9 cellular contexts compared by ENCODE assay signal in genomic region chr11:132072044-132072879, GRCh38.
DNase-seq lines count a peak whose midpoint lies in the region; ATAC-seq and TF ChIP-seq lines count a peak whose summit lies in the region.
"Had no signal": no experiment of that assay in that cellular context is flagged by ENCODE, and none has a peak within 500 bp of the region (broad histone marks: within the 10 kb centered on the region; RNA-seq: fewer than 3 reads in every experiment).

No MANE protein-coding gene starts in this region.

- CTCF ChIA-PET in WTC11 (lab: Charles Lee) (no interaction called here), T-cell (lab: Charles Lee) (no interaction called here)

- TF ChIP-seq CTCF in WTC11 (IDR thresholded peaks at IDR 0.05) (no peak), heart left ventricle (IDR thresholded peaks at IDR 0.05) (no peak)

- intact Hi-C loops in heart left ventricle (cut with DNase I): no loop called here

- H3K4me1 Mint-ChIP-seq in WTC11 (peaks cover 17% of the 10 kb centered on the region), T-cell (no peaks in the 10 kb centered on the region)

- DNase-seq in WTC11 (ENCODE audit: low spot score) (no peak), heart left ventricle (no peak), smooth muscle cell of the brain vasculature (ENCODE audit: low read depth, low spot score) (peak; percentile 40), T-cell (no peak), AML-193 (lab: John Stamatoyannopoulos, UW) (no peak), hypothalamus (lab: John Stamatoyannopoulos, UW) (no peak)
- DNase-seq: activated CD4-positive, alpha-beta T cell treated with anti-CD3 and anti-CD28 coated beads, Interleukin-2, amount 50 U/mL, for 48 hours; stimulated activated CD4-positive, alpha-beta T cell treated with anti-CD3 and anti-CD28 coated beads, Interleukin-4, amount 100 ng/mL, for 24 hours had no signal

- no peak overlapping the region for H3K4me3 ChIP-seq in HUES48 (ENCODE audit: low read depth, low read length)
- H3K4me3 ChIP-seq in heart left ventricle: no peak overlapping the region

- H3K36me3 Mint-ChIP-seq in WTC11: peaks cover 4% of the 10 kb centered on the region; the same call in 1 of the 2 replicates
- H3K36me3 Mint-ChIP-seq in T-cell: no peaks in the 10 kb centered on the region

- H3K27me3 ChIP-seq in HUES48 (ENCODE audit: control insufficient read depth, insufficient read depth, low read length) (no peaks in the 10 kb centered on the region), heart left ventricle (no peaks in the 10 kb centered on the region)

- H3K9me3 ChIP-seq in HUES48 (ENCODE audit: control insufficient read depth, insufficient read depth, low read length) (no peaks in the 10 kb centered on the region), heart left ventricle (peaks cover 0 to under 1% (median 0%) of the 10 kb centered on the region in 12 donors)

- WGBS in heart left ventricle, 4 donors: 26 to 33% (median 29%) methylated on average over 6 of the region's 6 CpGs

- POLR2A ChIA-PET in WTC11 (lab: Charles Lee): no interaction called here
- POLR2A ChIA-PET in T-cell (lab: Charles Lee): no interaction called here

- H3K27ac Mint-ChIP-seq in WTC11 (no peak overlapping the region; the same call in 1 of the 2 replicates), T-cell (no peak overlapping the region)

- H3K9me3 Mint-ChIP-seq in WTC11 (peaks cover 17% of the 10 kb centered on the region), T-cell (peaks cover 5 to 10% (median 7%) of the 10 kb centered on the region in 3 donors)

- H3K9ac ChIP-seq in HUES48 (ENCODE audit: low read depth, low read length): no peak overlapping the region

- H3K36me3 ChIP-seq in HUES48 (ENCODE audit: control insufficient read depth, insufficient read depth, low read length) (no peaks in the 10 kb centered on the region), heart left ventricle (no peaks in the 10 kb centered on the region)

- H3K4me1 ChIP-seq in HUES48 (ENCODE audit: control insufficient read depth, insufficient read depth, low read length): peaks cover 12% of the 10 kb centered on the region; the same call in 1 of the 2 replicates
- H3K4me1 ChIP-seq in heart left ventricle: peaks cover 0 to 22% (median 0%) of the 10 kb centered on the region in 12 donors

- H3K4me3 Mint-ChIP-seq in WTC11 (no peak overlapping the region), T-cell (no peak overlapping the region)

- ATAC-seq in WTC11 (peak; percentile 64), heart left ventricle (peak in 3 of 4 donors; percentile 71 to 94 (median 72)), T-cell (replicated peaks in 1 of 4) (no peak)

- H3K27ac ChIP-seq in HUES48 (ENCODE audit: low read depth, low read length) (peak overlapping the region; percentile 89), heart left ventricle (peak overlapping the region in 9 of 12 donors; percentile 30 to 76 (median 43))

- H3K27me3 Mint-ChIP-seq in WTC11 (ENCODE audit: low read depth) (no peaks in the 10 kb centered on the region), T-cell (peaks cover 0 to 3% of the 10 kb centered on the region in 2 donors)

- no peak for TF ChIP-seq POLR2A in heart left ventricle (IDR thresholded peaks at IDR 0.05)

TF ChIP-seq in WTC11, 78 proteins besides CTCF, POLR2A, EP300 and RAD21:
- TF ChIP-seq ETV6 (CRISPR knock-in tag; IDR thresholded peaks at IDR 0.05): no peak
- TF ChIP-seq ZBTB43 (CRISPR knock-in tag; IDR thresholded peaks at IDR 0.05): no peak
- TF ChIP-seq IRF1 (CRISPR knock-in tag; IDR thresholded peaks at IDR 0.05): no peak
- no peak for TF ChIP-seq ZNF416 (CRISPR knock-in tag; IDR thresholded peaks at IDR 0.05)

Comparison
In these comparisons a context has a peak if more than half of its experiments do, and no peak if none do; other contexts are left out.
1. ATAC-seq: peak in WTC11 (single experiment) and heart left ventricle (3 of 4); none in T-cell (0 of 4).